Comparison of ENCODE assay signal across 26 cellular contexts in the genomic region with DNA sequence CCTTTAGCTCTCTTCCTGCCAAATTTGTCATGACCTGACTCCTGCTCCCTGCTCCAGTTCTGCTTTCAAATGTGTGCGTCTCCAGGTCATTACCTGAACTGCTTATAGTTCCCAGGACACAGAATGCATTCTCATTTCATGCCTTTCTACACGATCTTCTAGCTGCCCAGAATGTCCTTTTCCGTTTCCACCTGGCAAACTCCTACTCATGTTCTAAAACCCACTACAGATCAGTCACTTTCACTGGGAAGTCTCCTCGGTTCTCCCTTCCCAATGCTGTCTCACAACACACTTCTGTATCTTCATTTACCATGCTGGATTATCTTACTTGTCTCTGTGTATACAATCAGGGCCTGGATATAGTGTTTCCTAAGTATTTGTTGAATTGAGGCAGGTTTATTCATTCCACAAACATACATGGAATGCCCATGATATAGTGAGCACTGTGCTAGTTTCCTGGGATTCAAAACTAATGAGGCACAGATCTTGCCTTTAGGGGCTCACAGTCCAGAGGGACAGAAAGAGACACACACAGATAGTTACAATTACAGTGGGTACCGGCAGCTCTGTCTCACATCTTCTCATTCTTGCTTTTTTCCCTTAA. TPM values are rescaled to one million over a fixed set of nuclear protein-coding genes. Genes with fewer than 3 reads are reported as not detected.
"Had no signal": no experiment of that assay in that cellular context is flagged by ENCODE, and none has a peak within 500 bp of the region (broad histone marks: within the 10 kb centered on the region; RNA-seq: fewer than 3 reads in every experiment).

No MANE protein-coding gene starts in this region.

- H3K27ac Mint-ChIP-seq: activated CD8-positive, alpha-beta T cell treated with anti-CD3 and anti-CD28 coated beads, Interleukin-2, amount 10 ng/mL, durations not matched to agents 7 days and 5 days; activated naive CD4-positive, alpha-beta T cell treated with anti-CD3 and anti-CD28 coated beads, Interleukin-2, amount 50 U/mL, for 72 hours; activated naive CD8-positive, alpha-beta T cell treated with anti-CD3 and anti-CD28 coated beads, Interleukin-2, amount 50 U/mL, for 24 hours; T-cell had no signal

- H3K4me1 ChIP-seq: ascending aorta, body of pancreas had no signal

- ATAC-seq: activated CD4-positive, CD25-positive, alpha-beta regulatory T cell treated with anti-CD3 and anti-CD28 coated beads, Interleukin-2, amount 50 U/mL, for 24 hours; activated CD8-positive, alpha-beta T cell treated with anti-CD3 and anti-CD28 coated beads, Interleukin-2, amount 10 ng/mL, durations not matched to agents 7 days and 5 days; activated naive CD4-positive, alpha-beta T cell treated with anti-CD3 and anti-CD28 coated beads, Interleukin-2, amount 50 U/mL, for 72 hours; activated naive CD8-positive, alpha-beta T cell treated with anti-CD3 and anti-CD28 coated beads, Interleukin-2, amount 50 U/mL, for 24 hours; activated T-cell treated with anti-CD3 and anti-CD28 coated beads, Interleukin-2, amount 50 U/mL, for 4 hours; body of pancreas; PC-3; T-cell had no signal

- H3K36me3 ChIP-seq: ascending aorta, MG63 had no signal

- H3K4me3 ChIP-seq: ascending aorta, body of pancreas, MG63 had no signal

- H3K4me3 Mint-ChIP-seq: activated CD8-positive, alpha-beta T cell treated with anti-CD3 and anti-CD28 coated beads, Interleukin-2, amount 10 ng/mL, durations not matched to agents 7 days and 5 days; activated naive CD8-positive, alpha-beta T cell treated with anti-CD3 and anti-CD28 coated beads, Interleukin-2, amount 50 U/mL, for 24 hours; activated T-cell treated with anti-CD3 and anti-CD28 coated beads, Interleukin-2, amount 50 U/mL, for 4 hours; T-cell had no signal

- H3K27me3 ChIP-seq: ascending aorta, body of pancreas, MG63 had no signal

- H3K27ac ChIP-seq: ascending aorta, body of pancreas had no signal

- DNase-seq: activated CD4-positive, alpha-beta T cell treated with anti-CD3 and anti-CD28 coated beads for 4 hours; activated CD8-positive, alpha-beta T cell treated with anti-CD3 and anti-CD28 coated beads, Interleukin-2, amount 10 ng/mL, durations not matched to agents 7 days and 5 days; activated effector memory CD4-positive, alpha-beta T cell treated with anti-CD3 and anti-CD28 coated beads, Interleukin-2, amount 50 U/mL, for 16 hours; activated naive CD4-positive, alpha-beta T cell treated with Interleukin-2 at 50 U/mL for 16 hours; activated naive CD8-positive, alpha-beta T cell treated with anti-CD3 and anti-CD28 coated beads, Interleukin-2, amount 50 U/mL, for 24 hours; activated T-cell treated with anti-CD3 and anti-CD28 coated beads, Interleukin-2, amount 50 U/mL, for 4 hours; amniotic stem cell; body of pancreas; central memory CD4-positive, alpha-beta T cell; MG63; MV-4-11; NCI-H1092 treated with DMSO at 0.1 percent for 48 hours; NCI-H1417 treated with DMSO at 0.1 percent for 48 hours; NCI-H1694; NCI-H2029; NCI-H345; NCI-H510A; NCI-H526 treated with DMSO at 0.1 percent for 48 hours; NK-92 treated with Interleukin-12 subunit alpha and Interleukin-12 subunit beta, amount 100 ng/mL, for 24 hours; PC-3; SHP77; T-cell had no signal

- H3K4me1 Mint-ChIP-seq: activated naive CD8-positive, alpha-beta T cell treated with anti-CD3 and anti-CD28 coated beads, Interleukin-2, amount 50 U/mL, for 24 hours; T-cell had no signal

RNA-seq across cellular contexts. Expression of gene NOX5, which starts 1.6 kb away (rescaled TPM):
- total RNA-seq: activated CD8-positive, alpha-beta T cell treated with anti-CD3 and anti-CD28 coated beads, Interleukin-2, amount 10 ng/mL, durations not matched to agents 7 days and 5 days; activated T-cell treated with anti-CD3 and anti-CD28 coated beads, Interleukin-2, amount 50 U/mL, for 4 hours; bronchial epithelial cell had no signal
